15 cellular contexts compared by ENCODE assay signal in genomic region chr2:176779917-176780316, GRCh38.
DNase-seq lines count a peak whose midpoint lies in the region; ATAC-seq and TF ChIP-seq lines count a peak whose summit lies in the region.
"Had no signal": no experiment of that assay in that cellular context is flagged by ENCODE, and none has a peak within 500 bp of the region (broad histone marks: within the 10 kb centered on the region; RNA-seq: fewer than 3 reads in every experiment).

No MANE protein-coding gene starts in this region.

- ATAC-seq in natural killer cell treated with Interleukin-12 subunit alpha and Interleukin-12 subunit beta and Interleukin-15 and Interleukin-18, amount 100 ng/mL, for 72 hours: no peak
- ATAC-seq in natural killer cell (no peak), GM21423 (IDR thresholded peaks at IDR 0.05; ENCODE audit: unreplicated experiment) (no peak)

- peak overlapping the region; percentile 18 for H3K4me3 Mint-ChIP-seq in natural killer cell treated with Interleukin-12 subunit alpha and Interleukin-12 subunit beta and Interleukin-15 and Interleukin-18, amount 100 ng/mL, for 72 hours
- no peak overlapping the region for H3K4me3 Mint-ChIP-seq in natural killer cell
- no peak overlapping the region for H3K4me3 Mint-ChIP-seq in dendritic cell treated with granulocyte-macrophage colony-stimulating factor and Interleukin-4, amounts not matched to agents 40 ng/mL and 50 ng/mL, for 4 days
- H3K4me3 Mint-ChIP-seq: CD4-positive, alpha-beta T cell; H9 had no signal

- H4K20me1 ChIP-seq in Karpas-422 (ENCODE audit: insufficient read depth, low read depth, low read length): no peaks in the 10 kb centered on the region

- DNase-seq in natural killer cell treated with Interleukin-12 subunit alpha and Interleukin-12 subunit beta and Interleukin-15 and Interleukin-18, amount 100 ng/mL, for 72 hours (ENCODE audit: low spot score): no peak
- DNase-seq in natural killer cell (no peak), Karpas-422 (no peak), coronary artery (ENCODE audit: low spot score) (no peak)
- DNase-seq: ACHN; BE2C; C1 segment of cervical spinal cord; Calu3; CD4-positive, alpha-beta T cell; DMS53; GDM1; H9 had no signal

- peak overlapping the region; percentile 44 to 77 for H3K27ac Mint-ChIP-seq in natural killer cell treated with Interleukin-12 subunit alpha and Interleukin-12 subunit beta and Interleukin-15 and Interleukin-18, amount 100 ng/mL, for 72 hours
- H3K27ac Mint-ChIP-seq in natural killer cell: no peak overlapping the region
- peak overlapping the region; percentile 80 for H3K27ac Mint-ChIP-seq in dendritic cell treated with granulocyte-macrophage colony-stimulating factor and Interleukin-4, amounts not matched to agents 40 ng/mL and 50 ng/mL, for 4 days
- H3K27ac Mint-ChIP-seq: CD4-positive, alpha-beta T cell; H9 had no signal

- H3K9me3 ChIP-seq in Karpas-422 (ENCODE audit: low read length): peaks cover 6% of the 10 kb centered on the region
- H3K9me3 ChIP-seq: BE2C had no signal

- H3K27ac ChIP-seq in Karpas-422 (ENCODE audit: low read length): peak overlapping the region; percentile 44; the same call in 1 of the 2 replicates
- no peak overlapping the region for H3K27ac ChIP-seq in coronary artery
- H3K27ac ChIP-seq: KMS-11 had no signal

- H3K9me3 Mint-ChIP-seq in natural killer cell treated with Interleukin-12 subunit alpha and Interleukin-12 subunit beta and Interleukin-15 and Interleukin-18, amount 100 ng/mL, for 72 hours: peaks cover 10% of the 10 kb centered on the region
- H3K9me3 Mint-ChIP-seq in natural killer cell: peaks cover 4 to 7% of the 10 kb centered on the region in 2 donors
- peaks cover 30% of the 10 kb centered on the region for H3K9me3 Mint-ChIP-seq in dendritic cell treated with granulocyte-macrophage colony-stimulating factor and Interleukin-4, amounts not matched to agents 40 ng/mL and 50 ng/mL, for 4 days

- H3K4me3 ChIP-seq in Karpas-422 (ENCODE audit: low read length): no peak overlapping the region
- H3K4me3 ChIP-seq in coronary artery: no peak overlapping the region

- no peak overlapping the region for H3K4me2 ChIP-seq in Karpas-422 (ENCODE audit: low read depth, low read length, poor library complexity, severe bottlenecking)
- H3K4me2 ChIP-seq: KMS-11 had no signal

- TF ChIP-seq CTCF in natural killer cell (IDR thresholded peaks at IDR 0.05) (no peak), coronary artery (IDR thresholded peaks at IDR 0.05) (no peak)

- H3K9me2 ChIP-seq in Karpas-422 (replicated peaks; ENCODE audit: insufficient read depth, low read length): no peaks in the 10 kb centered on the region

- peaks cover 36% of the 10 kb centered on the region for H3K4me1 ChIP-seq in Karpas-422 (ENCODE audit: low read length)
- H3K4me1 ChIP-seq: BE2C had no signal

- no peak overlapping the region for H3K9ac ChIP-seq in Karpas-422 (ENCODE audit: low read length)
- H3K9ac ChIP-seq: KMS-11 had no signal

- peak overlapping the region; percentile 49; the same call in 1 of the 2 replicates for H2AFZ ChIP-seq in Karpas-422 (ENCODE audit: low read length)

- peaks cover 34% of the 10 kb centered on the region for H3K36me3 Mint-ChIP-seq in natural killer cell treated with Interleukin-12 subunit alpha and Interleukin-12 subunit beta and Interleukin-15 and Interleukin-18, amount 100 ng/mL, for 72 hours
- peaks cover 28% of the 10 kb centered on the region for H3K36me3 Mint-ChIP-seq in natural killer cell
- H3K36me3 Mint-ChIP-seq in dendritic cell treated with granulocyte-macrophage colony-stimulating factor and Interleukin-4, amounts not matched to agents 40 ng/mL and 50 ng/mL, for 4 days (ENCODE audit: low read depth): peaks cover 6% of the 10 kb centered on the region

- peaks cover 4% of the 10 kb centered on the region; the same call in 1 of the 2 replicates for H3K36me3 ChIP-seq in Karpas-422 (ENCODE audit: insufficient read depth, low read length)
- H3K36me3 ChIP-seq: BE2C had no signal

- intact Hi-C loops in natural killer cell (cut with micrococcal nuclease): no loop called here
- intact Hi-C loops in dendritic cell treated with granulocyte-macrophage colony-stimulating factor and Interleukin-4, amounts not matched to agents 40 ng/mL and 50 ng/mL, for 4 days (cut with micrococcal nuclease): no loop called here

- H3K79me2 ChIP-seq in Karpas-422 (ENCODE audit: low read length): no peaks in the 10 kb centered on the region

- peaks cover 2 to 4% of the 10 kb centered on the region in 2 donors for H3K27me3 Mint-ChIP-seq in natural killer cell treated with Interleukin-12 subunit alpha and Interleukin-12 subunit beta and Interleukin-15 and Interleukin-18, amount 100 ng/mL, for 72 hours
- H3K27me3 Mint-ChIP-seq in natural killer cell (ENCODE audit: low read depth in 2 of 2): peaks cover 13 to 16% of the 10 kb centered on the region in 2 donors
- no peaks in the 10 kb centered on the region for H3K27me3 Mint-ChIP-seq in dendritic cell treated with granulocyte-macrophage colony-stimulating factor and Interleukin-4, amounts not matched to agents 40 ng/mL and 50 ng/mL, for 4 days

- H3K27me3 ChIP-seq in Karpas-422 (ENCODE audit: low read length): no peaks in the 10 kb centered on the region
- H3K27me3 ChIP-seq: BE2C had no signal

- peaks cover 16% of the 10 kb centered on the region in 2 donors for H3K4me1 Mint-ChIP-seq in natural killer cell treated with Interleukin-12 subunit alpha and Interleukin-12 subunit beta and Interleukin-15 and Interleukin-18, amount 100 ng/mL, for 72 hours (ENCODE audit: low read depth in 2 of 2)
- peaks cover 10 to 19% of the 10 kb centered on the region in 2 donors for H3K4me1 Mint-ChIP-seq in natural killer cell
- H3K4me1 Mint-ChIP-seq in dendritic cell treated with granulocyte-macrophage colony-stimulating factor and Interleukin-4, amounts not matched to agents 40 ng/mL and 50 ng/mL, for 4 days (ENCODE audit: low read depth): peaks cover 5% of the 10 kb centered on the region

Comparison
In these comparisons a context has a peak if more than half of its experiments do, and no peak if none do; other contexts are left out.
1. H3K27ac Mint-ChIP-seq: peak in natural killer cell treated with Interleukin-12 subunit alpha and Interleukin-12 subunit beta and Interleukin-15 and Interleukin-18, amount 100 ng/mL, for 72 hours (2 of 2) and dendritic cell treated with granulocyte-macrophage colony-stimulating factor and Interleukin-4, amounts not matched to agents 40 ng/mL and 50 ng/mL, for 4 days (single experiment); none in natural killer cell (0 of 2).